1 cellular context compared by ENCODE assay signal in the genomic region with DNA sequence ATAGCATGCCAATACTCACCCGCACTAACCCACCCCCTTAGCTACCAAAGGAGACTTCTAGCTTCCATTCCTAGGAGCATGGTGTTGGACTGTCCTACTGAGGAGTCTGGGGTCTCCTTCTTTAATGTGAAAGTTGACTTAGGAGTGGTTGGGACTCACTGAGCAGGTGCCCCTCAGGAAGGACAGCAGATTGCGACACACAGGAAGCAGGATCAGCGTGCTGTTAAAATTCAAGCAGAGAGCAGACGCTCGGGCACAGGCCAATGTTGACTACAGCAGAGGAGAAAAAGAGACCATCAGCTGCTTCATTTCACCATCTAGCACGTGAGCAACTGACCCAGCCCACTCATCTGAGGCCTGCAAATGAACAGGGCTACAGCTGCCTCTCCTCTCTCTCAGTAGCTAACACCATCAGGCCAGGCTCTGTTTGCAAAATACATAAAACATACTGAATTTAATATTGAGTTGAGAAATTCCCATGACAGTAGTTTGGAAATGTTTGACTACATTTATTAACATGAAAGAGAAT.
TF ChIP-seq lines count a peak whose summit lies in the region.

No MANE protein-coding gene starts in this region.

TF ChIP-seq in HepG2, 621 proteins besides CTCF, POLR2A, EP300 and RAD21:
- no peak for TF ChIP-seq ZNF33A (CRISPR knock-in tag; IDR thresholded peaks at IDR 0.05; ENCODE audit: borderline replicate concordance)
- TF ChIP-seq RXRB (CRISPR knock-in tag; IDR thresholded peaks at IDR 0.05; ENCODE audit: borderline replicate concordance), result no peak
- TF ChIP-seq KDM5B (CRISPR knock-in tag; IDR thresholded peaks at IDR 0.05; ENCODE audit: borderline replicate concordance), result no peak
- TF ChIP-seq CEBPB (IDR thresholded peaks at IDR 0.05; ENCODE audit: borderline replicate concordance, low read depth, low read length), result peak; percentile 26; the same call in 1 of the 2 replicates
- TF ChIP-seq ZNF576 (CRISPR knock-in tag; IDR thresholded peaks at IDR 0.05), result no peak
- no peak for TF ChIP-seq IRX3 (CRISPR knock-in tag; IDR thresholded peaks at IDR 0.05; ENCODE audit: borderline replicate concordance, low read depth)
- TF ChIP-seq CEBPG (CRISPR knock-in tag; IDR thresholded peaks at IDR 0.05), result 0 out of 2 replicates have a peak, but pooled peaks have one; percentile 17
- peak; percentile 30; the same call in 1 of the 2 replicates for TF ChIP-seq TFAP4 (IDR thresholded peaks at IDR 0.05; ENCODE audit: borderline replicate concordance, low read depth)
- TF ChIP-seq IKZF4 (CRISPR knock-in tag; IDR thresholded peaks at IDR 0.05; ENCODE audit: borderline replicate concordance, low read depth, not compliant biosample characterization), result no peak
- TF ChIP-seq REL (CRISPR knock-in tag; conservative IDR thresholded peaks at IDR 0.05), result no peak
- TF ChIP-seq MED8 (CRISPR knock-in tag; IDR thresholded peaks at IDR 0.05; ENCODE audit: insufficient replicate concordance), result no peak
- no peak for TF ChIP-seq SP5 (CRISPR knock-in tag; IDR thresholded peaks at IDR 0.05; ENCODE audit: borderline replicate concordance, low read depth)
- TF ChIP-seq ZMAT3 (CRISPR knock-in tag; conservative IDR thresholded peaks at IDR 0.05), result no peak
